Comparison of ENCODE assay signal across 8 cellular contexts in the genomic region with DNA sequence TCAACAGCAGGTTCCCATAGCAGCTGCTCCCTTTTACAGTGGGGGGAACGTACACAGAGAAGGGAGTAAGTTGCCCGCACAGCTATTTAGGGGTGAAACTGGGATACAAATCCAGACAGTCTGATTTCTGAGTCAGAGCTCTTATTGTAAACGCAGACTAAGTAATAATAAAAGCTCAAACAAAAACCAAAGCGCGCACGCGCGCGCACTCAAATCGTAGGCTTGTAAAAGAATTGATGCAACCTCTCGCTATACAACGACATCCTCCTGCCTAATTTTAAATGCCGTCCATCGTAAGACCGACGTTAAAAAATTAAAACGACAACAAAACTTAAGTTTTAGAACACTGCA. TPM values are rescaled to one million over a fixed set of nuclear protein-coding genes. Genes with fewer than 3 reads are reported as not detected.
DNase-seq lines count a peak whose midpoint lies in the region; ATAC-seq, FAIRE-seq and TF ChIP-seq lines count a peak whose summit lies in the region.

No MANE protein-coding gene starts in this region.

- peaks cover 18% of the 10 kb centered on the region for H3K79me2 ChIP-seq in osteoblast (ENCODE audit: insufficient read depth, low read length)

- no peaks in the 10 kb centered on the region for H3K36me3 Mint-ChIP-seq in activated T-helper 1 cell treated with anti-CD3 and anti-CD28 coated beads, Interleukin-12 subunit alpha, Interleukin-12 subunit beta, Interleukin-2, Interleukin-4 antibody, amounts not matched to agents 30 ng/mL and 10 ng/mL and 1 ng/mL, durations not matched to agents 14 hours and 24 hours and 36 hours (ENCODE audit: low read depth)

- peaks cover 16% of the 10 kb centered on the region for H3K36me3 ChIP-seq in osteoblast (ENCODE audit: insufficient read depth, low read length)

- H3K4me1 Mint-ChIP-seq in activated T-helper 1 cell treated with anti-CD3 and anti-CD28 coated beads, Interleukin-12 subunit alpha, Interleukin-12 subunit beta, Interleukin-2, Interleukin-4 antibody, amounts not matched to agents 30 ng/mL and 10 ng/mL and 1 ng/mL, durations not matched to agents 14 hours and 24 hours and 36 hours (ENCODE audit: low read depth): peaks cover 35% of the 10 kb centered on the region

- ATAC-seq in foreskin keratinocyte (peak; percentile 64), HG02763 (IDR thresholded peaks at IDR 0.05; ENCODE audit: unreplicated experiment) (no peak)

- H2AFZ ChIP-seq in osteoblast (ENCODE audit: low read length): peak overlapping the region; percentile 92

- TF ChIP-seq CTCF in foreskin keratinocyte (conservative IDR thresholded peaks at IDR 0.05) (no peak), osteoblast (IDR thresholded peaks at IDR 0.05; ENCODE audit: extremely low read depth, low read depth, low read length) (no peak)

- FAIRE-seq in HTR-8/SVneo (lab: Jason Lieb, UNC): no peak
- no peak for FAIRE-seq in GM12891 (lab: Jason Lieb, UNC)

- H3K27ac Mint-ChIP-seq in activated T-helper 1 cell treated with anti-CD3 and anti-CD28 coated beads, Interleukin-12 subunit alpha, Interleukin-12 subunit beta, Interleukin-2, Interleukin-4 antibody, amounts not matched to agents 30 ng/mL and 10 ng/mL and 1 ng/mL, durations not matched to agents 14 hours and 24 hours and 36 hours: peak overlapping the region; percentile 75

- H3K27me3 ChIP-seq in foreskin keratinocyte: peaks cover 76% of the 10 kb centered on the region
- H3K27me3 ChIP-seq in osteoblast (ENCODE audit: insufficient read depth, low read length): peaks cover 3% of the 10 kb centered on the region

- H3K9me3 ChIP-seq in osteoblast (ENCODE audit: low read depth, low read length): no peaks in the 10 kb centered on the region

- peak overlapping the region; percentile 93 for H3K4me2 ChIP-seq in osteoblast (ENCODE audit: insufficient read depth, low read length)

- intact Hi-C loops in activated T-helper 1 cell treated with anti-CD3 and anti-CD28 coated beads, Interleukin-12 subunit alpha, Interleukin-12 subunit beta, Interleukin-2, Interleukin-4 antibody, amounts not matched to agents 30 ng/mL and 10 ng/mL and 1 ng/mL, durations not matched to agents 14 hours and 24 hours and 36 hours (cut with micrococcal nuclease): loop anchor here (1.0 to 5.0 kb wide), 9 partner anchors 38 to 845 kb away; a partner anchor contains a TSS

- DNase-seq in Daoy (ENCODE audit: low read depth) (peak; percentile 76), HTR-8/SVneo (ENCODE audit: insufficient read length, low spot score) (peak; percentile 54), foreskin keratinocyte (peak; percentile 46 to 73), osteoblast (ENCODE audit: insufficient read length, low spot score, missing footprints) (peak; percentile 79), GM12891 (ENCODE audit: insufficient read length, low spot score) (no peak), DMS79 treated with DMSO at 0.1 percent for 48 hours (lab: John Stamatoyannopoulos, UW) (no peak)
- peak; percentile 5 for DNase-seq in activated T-helper 1 cell treated with anti-CD3 and anti-CD28 coated beads, Interleukin-12 subunit alpha, Interleukin-12 subunit beta, Interleukin-2, Interleukin-4 antibody, amounts not matched to agents 30 ng/mL and 10 ng/mL and 1 ng/mL, durations not matched to agents 14 hours and 24 hours and 36 hours (ENCODE audit: low spot score)

- no peaks in the 10 kb centered on the region for H4K20me1 ChIP-seq in osteoblast (ENCODE audit: insufficient read depth, low read length)

- peak overlapping the region; percentile 78 for H3K4me3 ChIP-seq in osteoblast (ENCODE audit: insufficient read depth, low read length)

- TF ChIP-seq POLR2A in GM12891 (IDR thresholded peaks at IDR 0.05; ENCODE audit: low read depth, low read length): no peak

- H3K27me3 Mint-ChIP-seq in activated T-helper 1 cell treated with anti-CD3 and anti-CD28 coated beads, Interleukin-12 subunit alpha, Interleukin-12 subunit beta, Interleukin-2, Interleukin-4 antibody, amounts not matched to agents 30 ng/mL and 10 ng/mL and 1 ng/mL, durations not matched to agents 14 hours and 24 hours and 36 hours (ENCODE audit: insufficient read depth): peaks cover 37% of the 10 kb centered on the region

- no peaks in the 10 kb centered on the region for H3K9me3 Mint-ChIP-seq in activated T-helper 1 cell treated with anti-CD3 and anti-CD28 coated beads, Interleukin-12 subunit alpha, Interleukin-12 subunit beta, Interleukin-2, Interleukin-4 antibody, amounts not matched to agents 30 ng/mL and 10 ng/mL and 1 ng/mL, durations not matched to agents 14 hours and 24 hours and 36 hours

- H3K4me1 ChIP-seq in foreskin keratinocyte (no peaks in the 10 kb centered on the region), osteoblast (ENCODE audit: insufficient read depth, low read length) (peaks cover 20% of the 10 kb centered on the region)

- peak overlapping the region; percentile 86 for H3K4me3 Mint-ChIP-seq in activated T-helper 1 cell treated with anti-CD3 and anti-CD28 coated beads, Interleukin-12 subunit alpha, Interleukin-12 subunit beta, Interleukin-2, Interleukin-4 antibody, amounts not matched to agents 30 ng/mL and 10 ng/mL and 1 ng/mL, durations not matched to agents 14 hours and 24 hours and 36 hours

- no peak overlapping the region for H3K27ac ChIP-seq in foreskin keratinocyte
- peak overlapping the region; percentile 86 for H3K27ac ChIP-seq in osteoblast (ENCODE audit: low read depth, low read length)

TF ChIP-seq in GM12891, 5 proteins besides CTCF, POLR2A, EP300 and RAD21:
- TF ChIP-seq PAX5 (IDR thresholded peaks at IDR 0.05; ENCODE audit: insufficient read depth, low read length, severe bottlenecking): no peak
- TF ChIP-seq POU2F2 (IDR thresholded peaks at IDR 0.05; ENCODE audit: low read depth, low read length): no peak
- TF ChIP-seq POLR2AphosphoS5 (IDR thresholded peaks at IDR 0.05; ENCODE audit: low read depth, low read length): no peak
- no peak for TF ChIP-seq TAF1 (IDR thresholded peaks at IDR 0.05; ENCODE audit: low read depth, low read length)
- TF ChIP-seq SPI1 (IDR thresholded peaks at IDR 0.05; ENCODE audit: low read depth, low read length): no peak

RNA-seq across cellular contexts. Expression of a gene that starts 0.7 kb away (rescaled TPM):
- 18.3 and 19.8 TPM in 2 replicates for total RNA-seq in Daoy (2014; rRNA removed; shearing (Covaris generic))
- total RNA-seq in activated T-helper 1 cell treated with anti-CD3 and anti-CD28 coated beads, Interleukin-12 subunit alpha, Interleukin-12 subunit beta, Interleukin-2, Interleukin-4 antibody, amounts not matched to agents 30 ng/mL and 10 ng/mL and 1 ng/mL, durations not matched to agents 14 hours and 24 hours and 36 hours: 1.6 and 2.3 TPM in 2 replicates
- 0.07 and 0.20 TPM in 2 replicates for total RNA-seq in foreskin keratinocyte
- polyA plus RNA-seq in foreskin keratinocyte: 0.06 TPM in 1 of 2 replicates, not detected in the other
- 74.8 and 75.6 TPM in 2 replicates for total RNA-seq in osteoblast
- 0.05 TPM for polyA plus RNA-seq in GM12891 (2012; ENCODE audit: low read depth, missing spikeins)

Comparison
In these comparisons a context has a peak if more than half of its experiments do, and no peak if none do; other contexts are left out.
1. DNase-seq: peak in Daoy (single experiment), HTR-8/SVneo (single experiment), activated T-helper 1 cell treated with anti-CD3 and anti-CD28 coated beads, Interleukin-12 subunit alpha, Interleukin-12 subunit beta, Interleukin-2, Interleukin-4 antibody, amounts not matched to agents 30 ng/mL and 10 ng/mL and 1 ng/mL, durations not matched to agents 14 hours and 24 hours and 36 hours (single experiment), foreskin keratinocyte (2 of 2) and osteoblast (single experiment); none in GM12891 (single experiment) and DMS79 treated with DMSO at 0.1 percent for 48 hours (single experiment).